Comparison of ENCODE assay signal across 10 cellular contexts in the genomic region with DNA sequence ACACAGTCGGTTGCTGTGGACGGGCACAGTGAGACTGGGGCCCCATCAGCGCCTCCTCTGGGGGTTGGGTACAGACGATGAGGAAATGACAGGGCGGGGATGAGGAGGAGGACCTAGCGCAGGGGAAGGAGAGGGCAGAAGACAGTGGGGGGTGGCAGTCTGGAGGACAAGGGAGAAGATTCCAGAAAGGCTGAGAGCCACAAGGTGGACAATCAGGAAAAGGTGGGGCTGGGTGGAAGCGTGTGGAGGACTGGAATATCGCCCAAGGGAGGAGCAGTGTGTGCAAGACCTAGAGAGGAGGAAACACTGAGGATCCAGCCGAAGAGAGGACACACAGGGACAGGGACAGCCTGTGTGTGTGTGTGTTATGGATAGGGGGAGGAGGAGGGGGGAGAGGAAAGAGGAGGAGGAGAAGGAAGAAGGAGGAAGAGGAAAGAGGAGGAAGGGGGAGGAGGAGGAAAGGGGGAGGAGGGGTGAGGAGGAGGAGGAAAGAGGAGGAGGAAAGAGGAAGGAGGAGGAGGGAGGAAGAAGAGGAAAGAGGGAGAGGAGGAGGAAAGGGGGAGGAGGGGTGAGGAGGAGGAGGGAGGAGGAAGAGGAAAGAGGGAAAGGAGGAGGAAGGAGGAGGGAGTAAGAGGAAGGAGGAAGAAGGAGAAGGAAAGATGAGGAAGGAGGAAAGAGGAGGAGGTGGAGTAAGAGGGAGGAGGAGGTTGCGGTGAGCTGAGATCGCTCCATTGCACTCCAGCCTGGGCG. TPM values are rescaled to one million over a fixed set of nuclear protein-coding genes. Genes with fewer than 3 reads are reported as not detected.
A peak's percentile ranks its signal among the peaks of the same experiment; 100 is the strongest.
DNase-seq lines count a peak whose midpoint lies in the region; ATAC-seq and TF ChIP-seq lines count a peak whose summit lies in the region.
"Had no signal": no experiment of that assay in that cellular context is flagged by ENCODE, and none has a peak within 500 bp of the region (broad histone marks: within the 10 kb centered on the region; RNA-seq: fewer than 3 reads in every experiment).

No MANE protein-coding gene starts in this region.

- WGBS in SK-N-SH (ENCODE audit: low lambda C conversion rate): 23% methylated on average over 11 of the region's 12 CpGs

- H2AFZ ChIP-seq in GM23338: no peak overlapping the region
- H2AFZ ChIP-seq in SK-N-SH (ENCODE audit: low read depth): no peak overlapping the region

- no peak for TF ChIP-seq EP300 in SK-N-SH (IDR thresholded peaks at IDR 0.05; ENCODE audit: borderline replicate concordance in 1 of 2, low read depth in 1 of 2, low read length in 1 of 2)

- H3K4me3 ChIP-seq in GM23338 (no peak overlapping the region), SK-N-SH (ENCODE audit: low read depth in 2 of 2, low read length in 1 of 2) (no peak overlapping the region), gastrocnemius medialis (peak overlapping the region in 1 of 4 donors; percentile 17)
- H3K4me3 ChIP-seq: smooth muscle cell had no signal

- H3K27me3 ChIP-seq in GM23338 (ENCODE audit: insufficient read depth): peaks cover 97% of the 10 kb centered on the region
- H3K27me3 ChIP-seq in SK-N-SH (ENCODE audit: insufficient read depth): peaks cover 5% of the 10 kb centered on the region; the same call in 1 of the 2 replicates
- no peaks in the 10 kb centered on the region for H3K27me3 ChIP-seq in gastrocnemius medialis

- TF ChIP-seq POLR2A in gastrocnemius medialis (IDR thresholded peaks at IDR 0.05): peak; percentile 28 to 68

- no peaks in the 10 kb centered on the region for H3K9me3 ChIP-seq in SK-N-SH
- no peaks in the 10 kb centered on the region for H3K9me3 ChIP-seq in gastrocnemius medialis

- H3K9me2 ChIP-seq in GM23338 (ENCODE audit: insufficient read depth): no peaks in the 10 kb centered on the region
- no peaks in the 10 kb centered on the region for H3K9me2 ChIP-seq in SK-N-SH

- DNase-seq in GM23338 (ENCODE audit: low spot score) (no peak), SK-N-SH (peak; percentile 53), caudate nucleus (lab: John Stamatoyannopoulos, UW) (peak in 11 of 61 donors; percentile 6 to 51 (median 16)), gastrocnemius medialis (peak in 1 of 2 donors; percentile 64), RKO (ENCODE audit: low spot score) (no peak), NCI-H82 (lab: John Stamatoyannopoulos, UW) (no peak)

- intact Hi-C loops in gastrocnemius medialis (cut with DNase I; ENCODE audit: low total_unique reads): loop anchor here (5.0 kb wide), 1 partner anchor 615 kb away; the partner anchor contains the start of genes AKT1S1 and TBC1D17

- peaks cover 53% of the 10 kb centered on the region for H3K36me3 Mint-ChIP-seq in GM23338 (ENCODE audit: low read depth)

- peaks cover 90% of the 10 kb centered on the region; the same call in 2 of the 3 replicates for H3K9me3 Mint-ChIP-seq in GM23338

- 0 out of 2 replicates have a peak, but pooled peaks cover 4% of the 10 kb centered on the region for H3F3A ChIP-seq in GM23338 (replicated peaks; ENCODE audit: low read depth)
- H3F3A ChIP-seq in SK-N-SH (replicated peaks; ENCODE audit: insufficient read depth): no peaks in the 10 kb centered on the region

- H3K9ac ChIP-seq in SK-N-SH: no peak overlapping the region

- H3K27me3 Mint-ChIP-seq in GM23338 (ENCODE audit: insufficient read depth, low read depth, poor library complexity): peaks cover 12% of the 10 kb centered on the region

- H4K20me1 ChIP-seq in GM23338 (replicated peaks; ENCODE audit: insufficient read depth) (no peaks in the 10 kb centered on the region), SK-N-SH (ENCODE audit: insufficient read depth) (no peaks in the 10 kb centered on the region)

- ATAC-seq in GM23338: no peak
- peak in 1 of 2 donors; percentile 29 for ATAC-seq in gastrocnemius medialis
- ATAC-seq in GM18511 (IDR thresholded peaks at IDR 0.05; ENCODE audit: unreplicated experiment): no peak
- no peak for ATAC-seq in GM21528 (IDR thresholded peaks at IDR 0.05; ENCODE audit: low FRiP score, unreplicated experiment)

- CTCF ChIA-PET in SK-N-SH (lab: Yijun Ruan, JAX): no interaction called here

- H3K27ac Mint-ChIP-seq in GM23338: no peak overlapping the region

- H3K4me2 ChIP-seq in GM23338: 0 out of 2 replicates have a peak overlapping the region, but pooled peaks have one; percentile 32
- H3K4me2 ChIP-seq in SK-N-SH: no peak overlapping the region
- H3K4me2 ChIP-seq: smooth muscle cell had no signal

- H3K4me3 Mint-ChIP-seq in GM23338: no peak overlapping the region

- in situ Hi-C loops in gastrocnemius medialis (cut with MboI; ENCODE audit: low sequenced_read_pairs in 4 of 4): no loop called here

- no peaks in the 10 kb centered on the region for H3K36me3 ChIP-seq in GM23338 (ENCODE audit: insufficient read depth)
- H3K36me3 ChIP-seq in SK-N-SH (replicated peaks in 1 of 2; ENCODE audit: control insufficient read depth in 1 of 2, insufficient read depth in 2 of 2, low read length in 1 of 2): no peaks in the 10 kb centered on the region
- peaks cover 0 to 3% of the 10 kb centered on the region in 2 donors for H3K36me3 ChIP-seq in gastrocnemius medialis

- H3K4me1 ChIP-seq in GM23338 (ENCODE audit: insufficient read depth): peaks cover 19% of the 10 kb centered on the region; the same call in 1 of the 2 replicates
- H3K4me1 ChIP-seq in SK-N-SH (ENCODE audit: control insufficient read depth in 1 of 2, insufficient read depth in 2 of 2, low read depth in 1 of 2, low read length in 1 of 2): peaks cover 0 to 3% of the 10 kb centered on the region in 2 experiments; a peak in 1 of 4 replicates
- peaks cover 10 to 13% of the 10 kb centered on the region in 2 donors for H3K4me1 ChIP-seq in gastrocnemius medialis

- no peaks in the 10 kb centered on the region for H3K79me2 ChIP-seq in GM23338 (replicated peaks; ENCODE audit: insufficient read depth)
- no peaks in the 10 kb centered on the region for H3K79me2 ChIP-seq in SK-N-SH (ENCODE audit: insufficient read depth)

- H3K27ac ChIP-seq in GM23338 (ENCODE audit: low read depth) (no peak overlapping the region), SK-N-SH (ENCODE audit: low read depth in 2 of 2, low read length in 1 of 2) (no peak overlapping the region), caudate nucleus (ENCODE audit: low read depth, low read length) (peak overlapping the region; percentile 32), gastrocnemius medialis (peak overlapping the region; percentile 69 to 97 (median 84))

- no peaks in the 10 kb centered on the region; the same call in 2 of the 3 replicates for H3K4me1 Mint-ChIP-seq in GM23338

- POLR2A ChIA-PET in SK-N-SH (lab: Yijun Ruan, JAX): no interaction called here

- no peak for TF ChIP-seq RAD21 in SK-N-SH (IDR thresholded peaks at IDR 0.05; ENCODE audit: low read length)

- TF ChIP-seq CTCF in GM23338 (conservative IDR thresholded peaks at IDR 0.05; ENCODE audit: low read depth in 2 of 2) (no peak; a peak in 2 of 4 replicates), SK-N-SH (IDR thresholded peaks at IDR 0.05) (no peak), gastrocnemius medialis (IDR thresholded peaks at IDR 0.05 in 4 of 5, conservative IDR thresholded peaks at IDR 0.05 in 1 of 5) (no peak)

TF ChIP-seq in SK-N-SH, 30 proteins besides CTCF, POLR2A, EP300 and RAD21 (continues in another document):
- TF ChIP-seq RXRA (IDR thresholded peaks at IDR 0.05; ENCODE audit: borderline replicate concordance, low read depth) (no peak), GATA2 (CRISPR knock-in tag; IDR thresholded peaks at IDR 0.05) (no peak), EZH2phosphoT487 (IDR thresholded peaks at IDR 0.05; ENCODE audit: borderline replicate concordance, low read depth) (no peak)
- TF ChIP-seq, protein P1, sequence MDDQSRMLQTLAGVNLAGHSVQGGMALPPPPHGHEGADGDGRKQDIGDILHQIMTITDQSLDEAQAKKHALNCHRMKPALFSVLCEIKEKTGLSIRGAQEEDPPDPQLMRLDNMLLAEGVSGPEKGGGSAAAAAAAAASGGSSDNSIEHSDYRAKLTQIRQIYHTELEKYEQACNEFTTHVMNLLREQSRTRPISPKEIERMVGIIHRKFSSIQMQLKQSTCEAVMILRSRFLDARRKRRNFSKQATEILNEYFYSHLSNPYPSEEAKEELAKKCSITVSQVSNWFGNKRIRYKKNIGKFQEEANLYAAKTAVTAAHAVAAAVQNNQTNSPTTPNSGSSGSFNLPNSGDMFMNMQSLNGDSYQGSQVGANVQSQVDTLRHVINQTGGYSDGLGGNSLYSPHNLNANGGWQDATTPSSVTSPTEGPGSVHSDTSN (IDR thresholded peaks at IDR 0.05): no peak

RNA-seq across cellular contexts. Expression of gene GARIN5A, which starts 15.8 kb away (rescaled TPM):
- 13.3 and 19.9 TPM in 2 replicates for total RNA-seq in GM23338 (2014; rRNA removed; shearing (Covaris generic))
- polyA plus RNA-seq in GM23338 (2016; fragmentation: Nextera tagmentation; extraction: Ambion mirVana): 24.2 and 25.0 TPM in 2 replicates
- 1.1 and 1.3 TPM in 2 replicates for polyA plus RNA-seq in SK-N-SH (2012; rRNA removed)
- 0.63 and 0.73 TPM in 2 replicates for polyA plus RNA-seq in SK-N-SH (2012; cell fraction: cytosol; rRNA removed)
- polyA plus RNA-seq in SK-N-SH (2012; cell fraction: nucleus; rRNA removed): 0.80 and 1.00 TPM in 2 replicates
- total RNA-seq in gastrocnemius medialis: 10 to 100 TPM in 1 of 4 donors, 1 to 10 TPM in 2, not detected in 1; 1.2 to 11.0 (median 1.9) TPM

RNA-seq across cellular contexts. Expression of gene EMC10, which starts 16.2 kb away (rescaled TPM):
- total RNA-seq in GM23338 (2014; rRNA removed; shearing (Covaris generic)): 86.4 and 113 TPM in 2 replicates
- polyA plus RNA-seq in GM23338 (2016; fragmentation: Nextera tagmentation; extraction: Ambion mirVana) (24.8 and 28.2 TPM in 2 replicates), SK-N-SH (2012; rRNA removed) (218 and 219 TPM in 2 replicates)
- polyA plus RNA-seq in SK-N-SH (2012; cell fraction: cytosol; rRNA removed): 127 and 185 TPM in 2 replicates
- polyA plus RNA-seq in SK-N-SH (2012; cell fraction: nucleus; rRNA removed): 80.6 and 85.4 TPM in 2 replicates
- 10 to 100 TPM; 29.2 to 67.4 (median 45.4) TPM for total RNA-seq in gastrocnemius medialis

RNA-seq across cellular contexts. Expression of gene JOSD2, which starts 18.5 kb away (rescaled TPM):
- 1.2 and 5.8 TPM in 2 replicates for total RNA-seq in GM23338 (2014; rRNA removed; shearing (Covaris generic))
- polyA plus RNA-seq in GM23338 (2016; fragmentation: Nextera tagmentation; extraction: Ambion mirVana): 3.3 and 4.1 TPM in 2 replicates
- polyA plus RNA-seq in SK-N-SH (2012; rRNA removed): 71.5 and 81.2 TPM in 2 replicates
- polyA plus RNA-seq in SK-N-SH (2012; cell fraction: cytosol; rRNA removed): 38.1 and 57.4 TPM in 2 replicates
- polyA plus RNA-seq in SK-N-SH (2012; cell fraction: nucleus; rRNA removed): 54.2 and 76.0 TPM in 2 replicates
- total RNA-seq in gastrocnemius medialis: 10 to 100 TPM; 22.1 to 36.9 (median 27.8) TPM

RNA-seq across cellular contexts. Expression of gene ASPDH, which starts 21.2 kb away (rescaled TPM):
- not detected in 2 replicates for total RNA-seq in GM23338 (2014; rRNA removed; shearing (Covaris generic))
- polyA plus RNA-seq in GM23338 (2016; fragmentation: Nextera tagmentation; extraction: Ambion mirVana) (not detected in 2 replicates), SK-N-SH (2012; rRNA removed) (0.07 and 0.32 TPM in 2 replicates)
- polyA plus RNA-seq in SK-N-SH (2012; cell fraction: cytosol; rRNA removed): 0.17 and 0.25 TPM in 2 replicates
- 0.17 and 0.56 TPM in 2 replicates for polyA plus RNA-seq in SK-N-SH (2012; cell fraction: nucleus; rRNA removed)
- total RNA-seq in gastrocnemius medialis: not detected
- total RNA-seq: SK-MEL-5, smooth muscle cell had no signal
- polyA plus RNA-seq: smooth muscle cell had no signal

RNA-seq across cellular contexts. Expression of gene MYBPC2, which starts 59.8 kb away (rescaled TPM):
- total RNA-seq in GM23338 (2014; rRNA removed; shearing (Covaris generic)): 3.8 and 4.2 TPM in 2 replicates
- polyA plus RNA-seq in GM23338 (2016; fragmentation: Nextera tagmentation; extraction: Ambion mirVana) (5.9 and 6.1 TPM in 2 replicates), SK-N-SH (2012; rRNA removed) (not detected in 2 replicates)
- not detected in 2 replicates for polyA plus RNA-seq in SK-N-SH (2012; cell fraction: cytosol; rRNA removed)
- polyA plus RNA-seq in SK-N-SH (2012; cell fraction: nucleus; rRNA removed): not detected in 2 replicates
- 100 to 1,000 TPM; 358 to 988 (median 442) TPM for total RNA-seq in gastrocnemius medialis
- total RNA-seq: SK-MEL-5, smooth muscle cell had no signal
- polyA plus RNA-seq: smooth muscle cell had no signal

Comparison
In these comparisons a context has a peak if more than half of its experiments do, and no peak if none do; other contexts are left out.
1. H3K27ac ChIP-seq: peak in caudate nucleus (single experiment) and gastrocnemius medialis (4 of 4); none in GM23338 (single experiment) and SK-N-SH (0 of 2).